23 cellular contexts compared by ENCODE assay signal in the genomic region with DNA sequence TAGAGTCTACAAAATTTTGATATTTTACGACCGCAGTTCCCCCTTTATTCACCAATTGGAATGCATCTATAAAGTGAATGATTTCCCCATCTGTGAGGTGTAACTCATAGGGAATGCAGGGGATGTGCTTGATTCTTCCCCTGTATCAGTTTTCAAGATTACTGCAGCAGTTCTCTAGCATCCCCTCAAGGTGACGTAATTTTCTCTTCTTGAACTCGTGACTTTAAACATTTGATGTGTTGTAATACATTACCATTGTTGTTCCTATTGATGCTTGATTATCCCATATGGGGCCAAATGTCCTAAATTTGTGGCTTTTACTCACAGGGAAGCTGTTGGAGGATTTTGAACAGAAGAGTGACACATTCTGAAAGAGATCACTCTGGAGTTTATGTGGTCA.
"Had no signal": no experiment of that assay in that cellular context is flagged by ENCODE, and none has a peak within 500 bp of the region (broad histone marks: within the 10 kb centered on the region; RNA-seq: fewer than 3 reads in every experiment).

No MANE protein-coding gene starts in this region.

- H3K36me3 ChIP-seq: esophagus muscularis mucosa, gastrocnemius medialis, heart left ventricle, left lung, lower lobe of right lung had no signal

- H3K9me3 ChIP-seq: esophagus muscularis mucosa, gastrocnemius medialis, heart left ventricle, left lung, lower lobe of right lung, mucosa of descending colon had no signal

- ATAC-seq: gastrocnemius medialis, heart left ventricle, left cardiac atrium, left lung, left ventricle myocardium superior, lower lobe of right lung, mucosa of descending colon had no signal

- H3K79me2 ChIP-seq: hepatocyte had no signal

- H3K4me3 ChIP-seq: coronary artery, dorsolateral prefrontal cortex, esophagus muscularis mucosa, gastrocnemius medialis, heart left ventricle, hepatocyte, left lung, lower lobe of right lung, mucosa of descending colon had no signal

- H3K27me3 ChIP-seq: dorsolateral prefrontal cortex, esophagus muscularis mucosa, gastrocnemius medialis, heart left ventricle, hepatocyte, left lung had no signal

- DNase-seq: dermis blood vessel endothelial cell; dorsolateral prefrontal cortex; effector CD4-positive, alpha-beta T cell; effector memory CD4-positive, alpha-beta T cell; foreskin melanocyte; gastrocnemius medialis; heart left ventricle; hypothalamus; immature natural killer cell; left cardiac atrium; left lung; left ventricle myocardium superior; lower lobe of right lung; mesenchymal stem cell; mucosa of descending colon; naive B cell had no signal

- H3K4me2 ChIP-seq: hepatocyte had no signal

- H2AFZ ChIP-seq: hepatocyte had no signal

- FAIRE-seq: colon, endothelial cell of umbilical vein, islet of Langerhans, keratinocyte had no signal

- H3K27ac ChIP-seq: coronary artery, dorsolateral prefrontal cortex, esophagus muscularis mucosa, gastrocnemius medialis, hepatocyte, left lung, lower lobe of right lung had no signal
